ENCODE assay signal across 8 cellular contexts in the genomic region with DNA sequence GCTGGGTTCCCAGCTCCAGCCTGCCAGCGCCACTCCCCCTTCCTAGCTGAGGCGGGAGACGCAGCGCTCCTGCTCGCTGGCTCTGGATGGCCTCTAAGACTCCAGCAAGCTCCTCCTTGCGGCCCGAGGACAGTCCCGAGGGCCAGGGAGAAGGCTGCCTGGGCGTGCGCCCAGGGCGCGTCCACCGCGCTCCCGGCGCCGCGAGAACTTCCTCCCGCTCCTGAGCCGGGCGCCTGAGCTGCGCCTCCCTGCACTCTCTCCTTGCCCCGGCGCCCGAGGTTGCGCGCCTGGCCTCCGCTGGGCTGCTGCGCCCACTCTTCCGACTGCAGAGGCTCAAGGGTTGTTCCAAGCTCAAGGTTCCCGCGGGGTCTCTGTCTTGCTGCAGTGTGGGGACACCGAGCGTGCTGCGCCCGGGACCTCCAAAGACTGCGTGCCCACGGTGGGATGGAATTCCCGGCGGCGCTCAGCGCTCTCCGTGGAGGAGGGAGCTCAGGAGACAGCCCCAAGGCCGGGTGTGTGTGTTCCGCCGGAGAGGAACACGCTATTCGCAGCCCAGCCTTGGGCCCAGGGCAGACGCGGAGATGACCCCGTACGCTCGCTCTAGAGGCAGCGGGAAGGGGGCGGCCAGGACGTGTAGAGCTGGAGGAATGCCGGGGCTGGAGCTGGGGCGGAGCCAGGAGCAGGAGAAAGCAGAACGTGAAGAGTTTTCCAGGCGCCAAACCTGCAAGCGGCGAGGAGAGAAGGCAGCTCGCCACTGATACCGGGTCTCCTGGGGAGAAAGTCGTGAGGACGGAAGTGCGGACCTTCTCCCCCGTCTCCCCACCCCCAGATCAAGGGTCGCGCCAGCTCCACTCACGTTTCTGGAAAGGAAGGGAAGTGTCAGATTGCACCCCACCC. TPM values are rescaled to one million over a fixed set of nuclear protein-coding genes. Genes with fewer than 3 reads are reported as not detected.
A peak's percentile ranks its signal among the peaks of the same experiment; 100 is the strongest.
DNase-seq lines count a peak whose midpoint lies in the region; ATAC-seq and TF ChIP-seq lines count a peak whose summit lies in the region.

A gene with protein sequence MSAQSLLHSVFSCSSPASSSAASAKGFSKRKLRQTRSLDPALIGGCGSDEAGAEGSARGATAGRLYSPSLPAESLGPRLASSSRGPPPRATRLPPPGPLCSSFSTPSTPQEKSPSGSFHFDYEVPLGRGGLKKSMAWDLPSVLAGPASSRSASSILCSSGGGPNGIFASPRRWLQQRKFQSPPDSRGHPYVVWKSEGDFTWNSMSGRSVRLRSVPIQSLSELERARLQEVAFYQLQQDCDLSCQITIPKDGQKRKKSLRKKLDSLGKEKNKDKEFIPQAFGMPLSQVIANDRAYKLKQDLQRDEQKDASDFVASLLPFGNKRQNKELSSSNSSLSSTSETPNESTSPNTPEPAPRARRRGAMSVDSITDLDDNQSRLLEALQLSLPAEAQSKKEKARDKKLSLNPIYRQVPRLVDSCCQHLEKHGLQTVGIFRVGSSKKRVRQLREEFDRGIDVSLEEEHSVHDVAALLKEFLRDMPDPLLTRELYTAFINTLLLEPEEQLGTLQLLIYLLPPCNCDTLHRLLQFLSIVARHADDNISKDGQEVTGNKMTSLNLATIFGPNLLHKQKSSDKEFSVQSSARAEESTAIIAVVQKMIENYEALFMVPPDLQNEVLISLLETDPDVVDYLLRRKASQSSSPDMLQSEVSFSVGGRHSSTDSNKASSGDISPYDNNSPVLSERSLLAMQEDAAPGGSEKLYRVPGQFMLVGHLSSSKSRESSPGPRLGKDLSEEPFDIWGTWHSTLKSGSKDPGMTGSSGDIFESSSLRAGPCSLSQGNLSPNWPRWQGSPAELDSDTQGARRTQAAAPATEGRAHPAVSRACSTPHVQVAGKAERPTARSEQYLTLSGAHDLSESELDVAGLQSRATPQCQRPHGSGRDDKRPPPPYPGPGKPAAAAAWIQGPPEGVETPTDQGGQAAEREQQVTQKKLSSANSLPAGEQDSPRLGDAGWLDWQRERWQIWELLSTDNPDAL (N-terminal part only) (minus strand): TSS at position 777 of the 897 bp plus-strand sequence. CDS start 1,092 bp downstream, outside the sequence.

- TF ChIP-seq CTCF in heart left ventricle (IDR thresholded peaks at IDR 0.05), result no peak

- H3K9ac ChIP-seq in rectal smooth muscle tissue (ENCODE audit: low read length), result no peak within 1 kb of the TSS

- H3K4me1 ChIP-seq in heart left ventricle (peaks cover 0 to 16% (median 0%) of the 10 kb centered on the region in 12 donors), rectal smooth muscle tissue (ENCODE audit: control insufficient read depth, insufficient read depth, low read length) (no peaks in the 10 kb centered on the region)

- peak within 1 kb of the TSS in 8 of 12 donors; percentile 8 to 80 (median 37) for H3K27ac ChIP-seq in heart left ventricle
- H3K27ac ChIP-seq in rectal smooth muscle tissue (ENCODE audit: low read depth, low read length), result peak within 1 kb of the TSS; percentile 75

- H3K36me3 ChIP-seq in heart left ventricle (no peaks in the 10 kb centered on the region), rectal smooth muscle tissue (ENCODE audit: control insufficient read depth, insufficient read depth, low read length) (no peaks in the 10 kb centered on the region)

- H3K9me3 ChIP-seq in heart left ventricle, result no peaks in the 10 kb centered on the region

- H3K27me3 ChIP-seq in heart left ventricle (peaks cover 0 to 66% (median 0%) of the 10 kb centered on the region in 9 donors), rectal smooth muscle tissue (ENCODE audit: control insufficient read depth, insufficient read depth, low read length) (no peaks in the 10 kb centered on the region)

- TF ChIP-seq POLR2A in heart left ventricle (IDR thresholded peaks at IDR 0.05), result no peak

- DNase-seq in heart left ventricle (peak; percentile 28 to 73 (median 47)), NCI-H2196 (lab: John Stamatoyannopoulos, UW; ENCODE audit: unreplicated experiment) (no peak), NCI-H774 (lab: John Stamatoyannopoulos, UW) (no peak), HuH-7 (ENCODE audit: low spot score) (no peak)

- peak; percentile 30 for ATAC-seq in GM19438 (IDR thresholded peaks at IDR 0.05; ENCODE audit: low read depth, unreplicated experiment)
- ATAC-seq in SK-N-SH treated with all-trans-retinoic acid at 6 μM for 48 hours, result peak; percentile 69
- ATAC-seq in heart left ventricle, result peak in 3 of 4 donors; percentile 74 to 85 (median 82)
- no peak for ATAC-seq in HG03135 (IDR thresholded peaks at IDR 0.05; ENCODE audit: unreplicated experiment)

- WGBS in heart left ventricle, 4 donors, result 0 to 31% (median 11%) methylated on average over 59 to 71 of the region's 71 CpGs

- H3K4me3 ChIP-seq in heart left ventricle (peak within 1 kb of the TSS; percentile 27 to 65 (median 51)), rectal smooth muscle tissue (ENCODE audit: low read length) (peak within 1 kb of the TSS; percentile 64)

- intact Hi-C loops in heart left ventricle (cut with DNase I), result loop anchor here in 1 of 10 donors (5.0 kb wide), 1 partner anchor 57 kb away; no protein-coding TSS in a partner anchor

TF ChIP-seq in SK-N-SH treated with all-trans-retinoic acid at 6 μM for 48 hours, 23 proteins besides CTCF, POLR2A, EP300 and RAD21 (continues in another document):
- TF ChIP-seq, protein P1, sequence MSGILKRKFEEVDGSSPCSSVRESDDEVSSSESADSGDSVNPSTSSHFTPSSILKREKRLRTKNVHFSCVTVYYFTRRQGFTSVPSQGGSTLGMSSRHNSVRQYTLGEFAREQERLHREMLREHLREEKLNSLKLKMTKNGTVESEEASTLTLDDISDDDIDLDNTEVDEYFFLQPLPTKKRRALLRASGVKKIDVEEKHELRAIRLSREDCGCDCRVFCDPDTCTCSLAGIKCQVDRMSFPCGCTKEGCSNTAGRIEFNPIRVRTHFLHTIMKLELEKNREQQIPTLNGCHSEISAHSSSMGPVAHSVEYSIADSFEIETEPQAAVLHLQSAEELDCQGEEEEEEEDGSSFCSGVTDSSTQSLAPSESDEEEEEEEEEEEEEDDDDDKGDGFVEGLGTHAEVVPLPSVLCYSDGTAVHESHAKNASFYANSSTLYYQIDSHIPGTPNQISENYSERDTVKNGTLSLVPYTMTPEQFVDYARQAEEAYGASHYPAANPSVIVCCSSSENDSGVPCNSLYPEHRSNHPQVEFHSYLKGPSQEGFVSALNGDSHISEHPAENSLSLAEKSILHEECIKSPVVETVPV (CRISPR knock-in tag; IDR thresholded peaks at IDR 0.05), result no peak
- TF ChIP-seq SNAI2 (CRISPR knock-in tag; IDR thresholded peaks at IDR 0.05) (no peak), CSDC2 (CRISPR knock-in tag; IDR thresholded peaks at IDR 0.05) (no peak), ZFP30 (CRISPR knock-in tag; IDR thresholded peaks at IDR 0.05) (no peak), TOX (CRISPR knock-in tag; IDR thresholded peaks at IDR 0.05; ENCODE audit: borderline replicate concordance) (no peak), ESRRG (CRISPR knock-in tag; IDR thresholded peaks at IDR 0.05) (no peak), RARB (CRISPR knock-in tag; IDR thresholded peaks at IDR 0.05) (no peak), GLIS3 (CRISPR knock-in tag; IDR thresholded peaks at IDR 0.05) (no peak)
- TF ChIP-seq, protein P2, sequence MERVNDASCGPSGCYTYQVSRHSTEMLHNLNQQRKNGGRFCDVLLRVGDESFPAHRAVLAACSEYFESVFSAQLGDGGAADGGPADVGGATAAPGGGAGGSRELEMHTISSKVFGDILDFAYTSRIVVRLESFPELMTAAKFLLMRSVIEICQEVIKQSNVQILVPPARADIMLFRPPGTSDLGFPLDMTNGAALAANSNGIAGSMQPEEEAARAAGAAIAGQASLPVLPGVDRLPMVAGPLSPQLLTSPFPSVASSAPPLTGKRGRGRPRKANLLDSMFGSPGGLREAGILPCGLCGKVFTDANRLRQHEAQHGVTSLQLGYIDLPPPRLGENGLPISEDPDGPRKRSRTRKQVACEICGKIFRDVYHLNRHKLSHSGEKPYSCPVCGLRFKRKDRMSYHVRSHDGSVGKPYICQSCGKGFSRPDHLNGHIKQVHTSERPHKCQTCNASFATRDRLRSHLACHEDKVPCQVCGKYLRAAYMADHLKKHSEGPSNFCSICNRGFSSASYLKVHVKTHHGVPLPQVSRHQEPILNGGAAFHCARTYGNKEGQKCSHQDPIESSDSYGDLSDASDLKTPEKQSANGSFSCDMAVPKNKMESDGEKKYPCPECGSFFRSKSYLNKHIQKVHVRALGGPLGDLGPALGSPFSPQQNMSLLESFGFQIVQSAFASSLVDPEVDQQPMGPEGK (CRISPR knock-in tag; IDR thresholded peaks at IDR 0.05; ENCODE audit: borderline replicate concordance), result no peak
- TF ChIP-seq, protein P3, sequence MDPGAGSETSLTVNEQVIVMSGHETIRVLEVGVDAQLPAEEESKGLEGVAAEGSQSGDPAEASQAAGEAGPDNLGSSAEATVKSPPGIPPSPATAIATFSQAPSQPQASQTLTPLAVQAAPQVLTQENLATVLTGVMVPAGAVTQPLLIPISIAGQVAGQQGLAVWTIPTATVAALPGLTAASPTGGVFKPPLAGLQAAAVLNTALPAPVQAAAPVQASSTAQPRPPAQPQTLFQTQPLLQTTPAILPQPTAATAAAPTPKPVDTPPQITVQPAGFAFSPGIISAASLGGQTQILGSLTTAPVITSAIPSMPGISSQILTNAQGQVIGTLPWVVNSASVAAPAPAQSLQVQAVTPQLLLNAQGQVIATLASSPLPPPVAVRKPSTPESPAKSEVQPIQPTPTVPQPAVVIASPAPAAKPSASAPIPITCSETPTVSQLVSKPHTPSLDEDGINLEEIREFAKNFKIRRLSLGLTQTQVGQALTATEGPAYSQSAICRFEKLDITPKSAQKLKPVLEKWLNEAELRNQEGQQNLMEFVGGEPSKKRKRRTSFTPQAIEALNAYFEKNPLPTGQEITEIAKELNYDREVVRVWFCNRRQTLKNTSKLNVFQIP (CRISPR knock-in tag; IDR thresholded peaks at IDR 0.05; ENCODE audit: borderline replicate concordance, low read depth), result no peak

RNA-seq across cellular contexts. Expression of the gene that starts here (rescaled TPM):
- total RNA-seq in heart left ventricle, result 1 to 10 TPM; 2.1 to 6.6 (median 2.7) TPM
- polyA plus RNA-seq in heart left ventricle, result 1 to 10 TPM; 2.2 TPM

Comparison
In these comparisons a context has a peak if more than half of its experiments do, and no peak if none do; other contexts are left out.
1. DNase-seq: peak in heart left ventricle (5 of 5); none in NCI-H2196 (single experiment), NCI-H774 (single experiment) and HuH-7 (single experiment).